25 cellular contexts compared by ENCODE assay signal in the genomic region with DNA sequence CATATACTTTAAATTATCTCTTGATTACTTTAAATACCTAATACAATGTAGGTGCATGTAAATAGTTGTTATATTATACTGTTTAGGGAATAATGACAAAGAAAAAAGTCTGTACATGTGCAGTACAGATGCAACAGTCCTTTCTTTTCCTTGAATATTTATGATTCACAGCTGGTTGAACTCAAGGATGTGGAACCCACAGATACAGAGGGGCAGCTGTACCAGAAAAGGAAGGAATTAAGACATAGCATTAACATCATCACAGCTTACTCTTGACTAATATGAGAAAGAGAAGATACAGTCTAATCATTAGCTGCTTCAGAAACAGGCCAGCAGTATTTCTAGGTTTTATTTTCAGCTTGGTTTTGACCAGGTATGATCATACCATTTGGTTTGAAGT. TPM values are rescaled to one million over a fixed set of nuclear protein-coding genes. Genes with fewer than 3 reads are reported as not detected.
DNase-seq lines count a peak whose midpoint lies in the region; ATAC-seq and TF ChIP-seq lines count a peak whose summit lies in the region.
"Had no signal": no experiment of that assay in that cellular context is flagged by ENCODE, and none has a peak within 500 bp of the region (broad histone marks: within the 10 kb centered on the region; RNA-seq: fewer than 3 reads in every experiment).

No MANE protein-coding gene starts in this region.

- peak; percentile 14 to 31 for DNase-seq in cardiac fibroblast (ENCODE audit: low read depth in 2 of 2)
- peak; percentile 21 for DNase-seq in iris pigment epithelial cell (ENCODE audit: low read depth)
- DNase-seq in upper lobe of right lung: no peak
- no peak for DNase-seq in pons (ENCODE audit: low spot score)
- DNase-seq in anterior cingulate cortex (lab: John Stamatoyannopoulos, UW): no peak
- DNase-seq: activated CD4-positive, alpha-beta T cell treated with anti-CD3 and anti-CD28 coated beads, Interleukin-2, amount 50 U/mL, for 4 hours; activated CD8-positive, alpha-beta memory T cell treated with anti-CD3 and anti-CD28 coated beads, Interleukin-2, amount 10 ng/mL, durations not matched to agents 7 days and 5 days; activated naive CD4-positive, alpha-beta T cell treated with anti-CD3 and anti-CD28 coated beads for 36 hours; activated T-cell treated with anti-CD3 and anti-CD28 coated beads, Interleukin-2, amount 50 U/mL, for 72 hours; CD4-positive, CD25-positive, alpha-beta regulatory T cell; heart right ventricle; left cardiac atrium; NCI-H1436 treated with DMSO at 0.1 percent for 48 hours; NCI-H345; NCI-H69; ovary; Peyer's patch; retina; SHP77; stimulated activated naive B cell treated with anti-CD40 and anti-IgM and Interleukin-4, amounts not matched to agents 10 μg/mL and 1 μg/mL and 100 μg/mL, for 72 hours; T-helper 2 cell had no signal

- ATAC-seq in GM18909 (IDR thresholded peaks at IDR 0.05; ENCODE audit: poor library complexity, unreplicated experiment) (peak; percentile 29), upper lobe of right lung (peak; percentile 26), GM19035 (IDR thresholded peaks at IDR 0.05; ENCODE audit: unreplicated experiment) (no peak)
- ATAC-seq: activated CD4-positive, CD25-positive, alpha-beta regulatory T cell treated with anti-CD3 and anti-CD28 coated beads, Interleukin-2, amount 50 U/mL, for 24 hours; activated CD8-positive, alpha-beta memory T cell treated with anti-CD3 and anti-CD28 coated beads, Interleukin-2, amount 10 ng/mL, durations not matched to agents 7 days and 5 days; activated T-cell treated with anti-CD3 and anti-CD28 coated beads, Interleukin-2, amount 50 U/mL, for 72 hours; heart right ventricle; left cardiac atrium had no signal

- H3K27me3 ChIP-seq in upper lobe of right lung: no peaks in the 10 kb centered on the region
- H3K27me3 ChIP-seq: heart right ventricle, ovary, Peyer's patch had no signal

- H3K4me3 ChIP-seq in cardiac fibroblast (replicated peaks in 1 of 2; ENCODE audit: low read depth in 2 of 2, low read length in 2 of 2) (no peak overlapping the region), upper lobe of right lung (no peak overlapping the region)
- H3K4me3 ChIP-seq: heart right ventricle, ovary, Peyer's patch, skin epidermis had no signal

- TF ChIP-seq CTCF in cardiac fibroblast (IDR thresholded peaks at IDR 0.05; ENCODE audit: low read depth, low read length) (no peak), upper lobe of right lung (IDR thresholded peaks at IDR 0.05) (no peak)

- H3K9me3 ChIP-seq in upper lobe of right lung: no peaks in the 10 kb centered on the region
- H3K9me3 ChIP-seq: heart right ventricle, ovary, Peyer's patch had no signal

- intact Hi-C loops in upper lobe of right lung (cut with DNase I): no loop called here

- peaks cover 52% of the 10 kb centered on the region for H3K4me1 ChIP-seq in upper lobe of right lung

- H3K36me3 ChIP-seq in upper lobe of right lung: no peaks in the 10 kb centered on the region
- H3K36me3 ChIP-seq: heart right ventricle, ovary, Peyer's patch had no signal

- no peak overlapping the region for H3K27ac ChIP-seq in upper lobe of right lung
- H3K27ac ChIP-seq: ovary, Peyer's patch, skin epidermis had no signal

RNA-seq across cellular contexts. Expression of gene AP4S1, which starts 34.7 kb away (rescaled TPM):
- 7.1 TPM for total RNA-seq in upper lobe of right lung

RNA-seq across cellular contexts. Expression of gene STRN3, which starts 35.4 kb away (rescaled TPM):
- 35.0 TPM for total RNA-seq in upper lobe of right lung

Comparison
In these comparisons a context has a peak if more than half of its experiments do, and no peak if none do; other contexts are left out.
1. DNase-seq: peak in cardiac fibroblast (2 of 2) and iris pigment epithelial cell (single experiment); none in upper lobe of right lung (single experiment), pons (single experiment) and anterior cingulate cortex (0 of 58).